ENCODE assay signal across 8 cellular contexts in the genomic region with DNA sequence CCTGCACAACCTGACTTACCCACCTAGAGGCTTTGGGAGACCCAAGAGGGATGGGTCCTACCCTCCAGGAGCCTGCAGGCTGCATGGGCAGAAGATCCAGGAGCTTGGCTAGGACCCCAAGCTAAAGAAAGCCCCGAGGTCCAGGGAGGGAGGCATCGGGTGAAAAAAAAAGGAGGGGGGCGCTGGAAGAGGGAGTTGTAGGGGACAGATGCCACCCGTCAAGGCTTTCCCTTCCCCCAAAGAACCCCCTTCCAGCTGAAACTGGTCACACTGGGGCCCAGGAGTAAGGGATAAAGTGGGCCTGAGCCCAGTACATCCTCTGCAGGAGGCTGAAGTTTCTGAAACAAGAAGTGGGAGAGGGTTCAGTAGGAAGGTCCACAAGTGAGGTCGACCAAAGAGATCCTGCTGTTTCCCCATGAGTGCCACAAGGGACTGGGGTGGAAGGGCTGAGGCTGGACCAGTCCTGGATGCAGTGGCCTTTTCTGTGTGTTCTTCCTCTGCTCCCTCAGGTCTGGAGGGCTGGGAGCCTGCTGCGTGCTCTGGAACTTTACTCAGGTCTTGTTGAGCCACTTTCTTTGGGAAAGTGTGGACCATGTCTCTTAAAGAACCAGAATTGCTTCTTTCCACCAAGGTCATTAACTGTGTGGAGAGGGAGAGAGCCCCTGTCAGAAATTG. TPM values are rescaled to one million over a fixed set of nuclear protein-coding genes. Genes with fewer than 3 reads are reported as not detected.
DNase-seq lines count a peak whose midpoint lies in the region; ATAC-seq and TF ChIP-seq lines count a peak whose summit lies in the region.

No MANE protein-coding gene starts in this region.

- H3K4me3 ChIP-seq in mesenchymal stem cell (ENCODE audit: insufficient read depth in 1 of 2, low read depth in 1 of 2, low read length in 2 of 2), result peak overlapping the region in 1 of 2 experiments; percentile 73
- H3K4me3 ChIP-seq in thyroid gland (replicated peaks in 1 of 3), result peak overlapping the region in 1 of 3 donors; percentile 47

- no peaks in the 10 kb centered on the region for H3K79me1 ChIP-seq in mesenchymal stem cell (replicated peaks; ENCODE audit: low read length, poor library complexity, severe bottlenecking)

- intact Hi-C loops in thyroid gland (cut with DNase I), result no loop called here
- intact Hi-C loops in CD14-positive monocyte (cut with micrococcal nuclease), result loop anchor here (5.0 kb wide), 1 partner anchor 143 kb away; the partner anchor contains the start of genes FBXL8 (in 2 of the 2) and TRADD (in 2 of the 2)

- H2BK5ac ChIP-seq in mesenchymal stem cell (ENCODE audit: low read depth, low read length, poor library complexity, severe bottlenecking), result no peak overlapping the region

- peak overlapping the region; percentile 98 for H4K8ac ChIP-seq in mesenchymal stem cell (ENCODE audit: low read length)

- H3K18ac ChIP-seq in mesenchymal stem cell (ENCODE audit: low read depth in 1 of 2, low read length in 2 of 2), result peak overlapping the region; percentile 90 to 99

- TF ChIP-seq CTCF in thyroid gland (IDR thresholded peaks at IDR 0.05) (no peak), CD14-positive monocyte (IDR thresholded peaks at IDR 0.05) (no peak)

- H3K27ac Mint-ChIP-seq in activated naive CD8-positive, alpha-beta T cell treated with anti-CD3 and anti-CD28 coated beads, Interleukin-2, amount 50 U/mL, for 24 hours, result no peak overlapping the region
- H3K27ac Mint-ChIP-seq in CD14-positive monocyte, result peak overlapping the region in 1 of 7 donors; percentile 66

- no peaks in the 10 kb centered on the region for H3K27me3 Mint-ChIP-seq in activated T-cell treated with anti-CD3 and anti-CD28 coated beads, Interleukin-2, amount 50 U/mL, for 4 hours (ENCODE audit: low read depth)
- peaks cover 4% of the 10 kb centered on the region for H3K27me3 Mint-ChIP-seq in activated naive CD8-positive, alpha-beta T cell treated with anti-CD3 and anti-CD28 coated beads, Interleukin-2, amount 50 U/mL, for 24 hours
- peaks cover 45 to 52% (median 49%) of the 10 kb centered on the region in 3 donors for H3K27me3 Mint-ChIP-seq in CD14-positive monocyte (ENCODE audit: low read depth in 3 of 3)

- peak overlapping the region in 1 of 2 experiments; percentile 99 for H3K23ac ChIP-seq in mesenchymal stem cell (ENCODE audit: low read length in 2 of 2)

- H3K4me2 ChIP-seq in mesenchymal stem cell (ENCODE audit: low read length, poor library complexity, severe bottlenecking), result peak overlapping the region; percentile 79

- H3K4me1 ChIP-seq in mesenchymal stem cell (ENCODE audit: control insufficient read depth, insufficient read depth, low read depth, low read length) (peaks cover 14% of the 10 kb centered on the region), thyroid gland (peaks cover 9 to 17% of the 10 kb centered on the region in 2 donors)

- H3K9me3 ChIP-seq in mesenchymal stem cell (ENCODE audit: control insufficient read depth, low read length) (no peaks in the 10 kb centered on the region), thyroid gland (no peaks in the 10 kb centered on the region)

- peak overlapping the region in 1 of 2 experiments; percentile 97 for H3K14ac ChIP-seq in mesenchymal stem cell (ENCODE audit: low read length in 2 of 2)

- no peak overlapping the region for H2AFZ ChIP-seq in mesenchymal stem cell (ENCODE audit: low read depth, low read length)

- no peaks in the 10 kb centered on the region for H3K36me3 ChIP-seq in mesenchymal stem cell (ENCODE audit: control insufficient read depth in 1 of 2, insufficient read depth in 2 of 2, low read depth in 1 of 2, low read length in 2 of 2)
- H3K36me3 ChIP-seq in thyroid gland, result no peaks in the 10 kb centered on the region

- peak overlapping the region; percentile 38 for H2BK120ac ChIP-seq in mesenchymal stem cell (ENCODE audit: low read depth, low read length)

- H3K27me3 ChIP-seq in mesenchymal stem cell (ENCODE audit: control insufficient read depth in 1 of 2, insufficient read depth in 1 of 2, low read length in 2 of 2) (peaks cover 6 to 11% of the 10 kb centered on the region in 2 experiments), thyroid gland (no peaks in the 10 kb centered on the region)

- no peak for DNase-seq in activated T-cell treated with anti-CD3 and anti-CD28 coated beads, Interleukin-2, amount 50 U/mL, for 4 hours
- no peak for DNase-seq in activated T-cell treated with anti-CD3 and anti-CD28 coated beads, Interleukin-2, amount 50 U/mL, for 1 hour
- no peak for DNase-seq in activated naive CD8-positive, alpha-beta T cell treated with anti-CD3 and anti-CD28 coated beads, Interleukin-2, amount 50 U/mL, for 24 hours
- DNase-seq in mesenchymal stem cell (no peak), thyroid gland (no peak), CD14-positive monocyte (ENCODE audit: low spot score) (no peak)

- peak in 1 of 2 donors; percentile 1 for ATAC-seq in activated T-cell treated with anti-CD3 and anti-CD28 coated beads, Interleukin-2, amount 50 U/mL, for 4 hours
- no peak for ATAC-seq in activated naive CD8-positive, alpha-beta T cell treated with anti-CD3 and anti-CD28 coated beads, Interleukin-2, amount 50 U/mL, for 24 hours
- ATAC-seq in HG03175 (IDR thresholded peaks at IDR 0.05; ENCODE audit: unreplicated experiment) (no peak), HG02571 (IDR thresholded peaks at IDR 0.05; ENCODE audit: unreplicated experiment) (no peak)

- no peak for TF ChIP-seq POLR2A in thyroid gland (IDR thresholded peaks at IDR 0.05)

- no peaks in the 10 kb centered on the region for H3K36me3 Mint-ChIP-seq in activated T-cell treated with anti-CD3 and anti-CD28 coated beads, Interleukin-2, amount 50 U/mL, for 4 hours (ENCODE audit: insufficient read depth)
- no peaks in the 10 kb centered on the region for H3K36me3 Mint-ChIP-seq in activated naive CD8-positive, alpha-beta T cell treated with anti-CD3 and anti-CD28 coated beads, Interleukin-2, amount 50 U/mL, for 24 hours (ENCODE audit: low read depth)
- H3K36me3 Mint-ChIP-seq in CD14-positive monocyte, result peaks cover 0 to 3% of the 10 kb centered on the region in 2 donors

- H3K4me1 Mint-ChIP-seq in activated T-cell treated with anti-CD3 and anti-CD28 coated beads, Interleukin-2, amount 50 U/mL, for 4 hours (ENCODE audit: low read depth), result peaks cover 3% of the 10 kb centered on the region
- H3K4me1 Mint-ChIP-seq in activated naive CD8-positive, alpha-beta T cell treated with anti-CD3 and anti-CD28 coated beads, Interleukin-2, amount 50 U/mL, for 24 hours, result peaks cover 16% of the 10 kb centered on the region
- peaks cover 10% of the 10 kb centered on the region for H3K4me1 Mint-ChIP-seq in CD14-positive monocyte

- peak overlapping the region; percentile 72 for H3K4me3 Mint-ChIP-seq in activated T-cell treated with anti-CD3 and anti-CD28 coated beads, Interleukin-2, amount 50 U/mL, for 4 hours
- peak overlapping the region; percentile 72 for H3K4me3 Mint-ChIP-seq in activated naive CD8-positive, alpha-beta T cell treated with anti-CD3 and anti-CD28 coated beads, Interleukin-2, amount 50 U/mL, for 24 hours
- H3K4me3 Mint-ChIP-seq in CD14-positive monocyte, result peak overlapping the region in 1 of 2 donors; percentile 90

- WGBS in mesenchymal stem cell, result 85% methylated on average over 5 of the region's 6 CpGs
- WGBS in thyroid gland, 2 donors, result 60 to 65% methylated on average over 6 of the region's 6 CpGs

- H3K27ac ChIP-seq in mesenchymal stem cell (ENCODE audit: low read length, poor library complexity, severe bottlenecking) (no peak overlapping the region), thyroid gland (peak overlapping the region in 2 of 3 donors; percentile 9 to 57)

- peak overlapping the region in 1 of 2 experiments; percentile 92 for H3K4ac ChIP-seq in mesenchymal stem cell (ENCODE audit: low read depth in 1 of 2, low read length in 2 of 2)

- H3K9me3 Mint-ChIP-seq in activated T-cell treated with anti-CD3 and anti-CD28 coated beads, Interleukin-2, amount 50 U/mL, for 4 hours, result no peaks in the 10 kb centered on the region
- H3K9me3 Mint-ChIP-seq in activated naive CD8-positive, alpha-beta T cell treated with anti-CD3 and anti-CD28 coated beads, Interleukin-2, amount 50 U/mL, for 24 hours, result no peaks in the 10 kb centered on the region
- peaks cover 0 to 7% (median 2%) of the 10 kb centered on the region in 7 donors for H3K9me3 Mint-ChIP-seq in CD14-positive monocyte

- H4K91ac ChIP-seq in mesenchymal stem cell (ENCODE audit: low read length), result peak overlapping the region; percentile 93

- peak overlapping the region; percentile 70 for H3K9ac ChIP-seq in mesenchymal stem cell (ENCODE audit: low read length)

- H2BK15ac ChIP-seq in mesenchymal stem cell (ENCODE audit: low read depth, poor library complexity, severe bottlenecking), result peak overlapping the region; percentile 60

- peak overlapping the region; percentile 38 to 98 for H2BK12ac ChIP-seq in mesenchymal stem cell (ENCODE audit: low read length in 2 of 2)

- no peak overlapping the region for H2AK5ac ChIP-seq in mesenchymal stem cell (ENCODE audit: low read length, severe bottlenecking)

RNA-seq across cellular contexts. Expression of gene CBFB, which starts 14.2 kb away (rescaled TPM):
- total RNA-seq in activated T-cell treated with anti-CD3 and anti-CD28 coated beads, Interleukin-2, amount 50 U/mL, for 4 hours, result 100 to 1,000 TPM; 128 to 132 (median 129) TPM
- 37.0 TPM for polyA plus RNA-seq in mesenchymal stem cell (2013, experiment 1 of 2)
- polyA plus RNA-seq in mesenchymal stem cell (2013, experiment 2 of 2), result 40.1 TPM
- 10 to 100 TPM; 31.0 to 60.0 (median 41.5) TPM for total RNA-seq in thyroid gland
- polyA plus RNA-seq in CD14-positive monocyte, result 10 to 100 TPM; 28.3 to 45.4 TPM

RNA-seq across cellular contexts. Expression of gene CES4A, which starts 26.4 kb away (rescaled TPM):
- 10 to 100 TPM in 1 of 3 donors, 1 to 10 TPM in 2; 6.2 to 10.7 (median 6.6) TPM for total RNA-seq in activated T-cell treated with anti-CD3 and anti-CD28 coated beads, Interleukin-2, amount 50 U/mL, for 4 hours
- polyA plus RNA-seq in mesenchymal stem cell (2013, experiment 1 of 2), result 4.4 TPM
- polyA plus RNA-seq in mesenchymal stem cell (2013, experiment 2 of 2), result 3.9 TPM
- 10 to 100 TPM; 10.9 to 15.7 (median 12.8) TPM for total RNA-seq in thyroid gland
- polyA plus RNA-seq in CD14-positive monocyte, result 1 to 10 TPM; 3.3 to 4.1 TPM

RNA-seq across cellular contexts. Expression of gene CES3, which starts 53.7 kb away (rescaled TPM):
- total RNA-seq in activated T-cell treated with anti-CD3 and anti-CD28 coated beads, Interleukin-2, amount 50 U/mL, for 4 hours, result under 1 TPM in 2 of 3 donors, not detected in 1; 0.10 to 0.30 TPM
- polyA plus RNA-seq in mesenchymal stem cell (2013, experiment 1 of 2), result 0.07 TPM
- polyA plus RNA-seq in mesenchymal stem cell (2013, experiment 2 of 2), result 0.01 TPM
- total RNA-seq in thyroid gland, result 1 to 10 TPM in 1 of 4 donors, under 1 TPM in 2, not detected in 1; 0.13 to 1.3 (median 0.22) TPM
- not detected for polyA plus RNA-seq in CD14-positive monocyte
